8 cellular contexts compared by ENCODE assay signal in the genomic region with DNA sequence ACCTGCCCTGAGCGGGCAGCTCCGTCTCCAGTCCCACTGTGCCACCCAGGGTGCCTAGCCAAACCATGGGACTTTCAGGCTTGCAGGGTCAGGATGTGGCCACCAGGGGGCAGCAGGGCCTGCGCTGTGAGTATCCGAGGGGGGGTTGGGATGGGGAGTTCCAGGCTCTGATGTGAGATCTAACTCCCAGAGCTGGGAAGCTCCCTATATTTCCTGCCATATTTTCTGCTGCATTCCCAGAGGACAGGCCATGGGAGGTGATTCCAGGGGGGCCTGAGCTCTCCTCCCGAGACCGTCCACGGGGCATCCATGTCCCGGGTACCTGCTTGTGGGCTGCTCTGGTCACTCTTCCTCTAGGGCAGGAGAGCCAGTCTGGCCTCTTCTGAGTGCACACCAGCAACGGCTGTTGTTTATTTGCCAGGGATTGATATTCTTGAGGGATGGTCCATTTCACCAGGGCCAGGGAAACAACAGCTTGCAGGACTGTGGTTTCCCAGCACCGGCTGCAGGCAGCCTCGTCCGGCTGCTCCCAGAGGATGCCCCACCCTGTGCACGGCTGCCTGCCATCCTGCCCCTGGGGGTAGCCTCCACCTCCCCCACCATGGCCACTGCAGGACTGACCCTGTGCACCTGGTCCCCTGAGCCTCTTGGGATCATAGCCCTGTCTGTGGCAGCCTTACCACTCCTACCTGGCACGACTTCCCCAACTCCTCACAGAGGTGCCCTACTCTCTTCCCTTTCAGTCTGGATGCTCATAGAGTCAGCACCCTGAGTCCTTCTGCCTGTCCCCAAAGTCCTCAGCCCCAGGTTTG. TPM values are rescaled to one million over a fixed set of nuclear protein-coding genes. Genes with fewer than 3 reads are reported as not detected.
DNase-seq lines count a peak whose midpoint lies in the region; ATAC-seq and TF ChIP-seq lines count a peak whose summit lies in the region.

No MANE protein-coding gene starts in this region.

- POLR2A ChIA-PET in HEK293T (lab: Yijun Ruan, JAX), result interaction anchor here (0.7 kb wide), 1 partner anchor 505 kb away, joined by 3 read pairs; no protein-coding TSS in a partner anchor

- H3K4me3 Mint-ChIP-seq in CD14-positive monocyte, result peak overlapping the region in 1 of 2 donors; percentile 73
- peak overlapping the region; percentile 46 for H3K4me3 Mint-ChIP-seq in activated T-helper 17 cell treated with anti-CD3 and anti-CD28 coated beads, Interleukin-2, amount 50 U/mL, for 72 hours

- H3K27me3 Mint-ChIP-seq in CD14-positive monocyte (ENCODE audit: low read depth in 3 of 3), result peaks cover 3 to 22% (median 9%) of the 10 kb centered on the region in 3 donors
- H3K27me3 Mint-ChIP-seq in activated T-helper 17 cell treated with anti-CD3 and anti-CD28 coated beads, Interleukin-2, amount 50 U/mL, for 72 hours, result peaks cover 3% of the 10 kb centered on the region

- no peaks in the 10 kb centered on the region for H3K36me3 Mint-ChIP-seq in CD14-positive monocyte
- no peaks in the 10 kb centered on the region for H3K36me3 Mint-ChIP-seq in activated T-helper 17 cell treated with anti-CD3 and anti-CD28 coated beads, Interleukin-2, amount 50 U/mL, for 72 hours (ENCODE audit: low read depth)

- CTCF ChIA-PET in HEK293T (lab: Yijun Ruan, JAX), result interaction anchor here (0.6 to 3.0 kb wide), 24 partner anchors 9 to 847 kb away, joined by 3 to 32 read pairs (median 4); no protein-coding TSS in a partner anchor

- peak; percentile 99 for TF ChIP-seq CTCF in CD14-positive monocyte (IDR thresholded peaks at IDR 0.05)
- peak; percentile 93 for TF ChIP-seq CTCF in fibroblast of pulmonary artery (IDR thresholded peaks at IDR 0.05; ENCODE audit: low read length, missing control alignments)

- peak overlapping the region in 3 of 7 donors; percentile 38 to 73 (median 54) for H3K27ac Mint-ChIP-seq in CD14-positive monocyte
- H3K27ac Mint-ChIP-seq in activated T-helper 17 cell treated with anti-CD3 and anti-CD28 coated beads, Interleukin-2, amount 50 U/mL, for 72 hours, result no peak overlapping the region

- no peak overlapping the region for H3K4me3 ChIP-seq in fibroblast of pulmonary artery (replicated peaks; ENCODE audit: low read depth, low read length)

- DNase-seq in CD14-positive monocyte (ENCODE audit: low spot score) (peak; percentile 72), HEK293T (ENCODE audit: extremely low spot score) (peak; percentile 82), RPMI7951 (ENCODE audit: low read depth) (peak; percentile 51), fibroblast of pulmonary artery (ENCODE audit: low read depth) (peak; percentile 63), non-pigmented ciliary epithelial cell (ENCODE audit: low read depth) (peak; percentile 3), stromal cell of bone marrow (ENCODE audit: low read depth) (peak; percentile 22), cortex of kidney (lab: John Stamatoyannopoulos, UW) (no peak)

- H3K4me1 Mint-ChIP-seq in CD14-positive monocyte, result peaks cover 15% of the 10 kb centered on the region
- H3K4me1 Mint-ChIP-seq in activated T-helper 17 cell treated with anti-CD3 and anti-CD28 coated beads, Interleukin-2, amount 50 U/mL, for 72 hours, result no peaks in the 10 kb centered on the region

- ATAC-seq in activated T-helper 17 cell treated with anti-CD3 and anti-CD28 coated beads, Interleukin-2, amount 50 U/mL, for 72 hours (replicated peaks), result peak; percentile 87

- intact Hi-C loops in CD14-positive monocyte (cut with micrococcal nuclease), result no loop called here

- peaks cover 0 to 7% (median 0%) of the 10 kb centered on the region in 7 donors for H3K9me3 Mint-ChIP-seq in CD14-positive monocyte
- no peaks in the 10 kb centered on the region for H3K9me3 Mint-ChIP-seq in activated T-helper 17 cell treated with anti-CD3 and anti-CD28 coated beads, Interleukin-2, amount 50 U/mL, for 72 hours

TF ChIP-seq in HEK293T, 16 proteins besides CTCF, POLR2A, EP300 and RAD21:
- TF ChIP-seq ZNF384 (IDR thresholded peaks at IDR 0.05), result no peak
- no peak for TF ChIP-seq FOXA1 (IDR thresholded peaks at IDR 0.05)
- no peak for TF ChIP-seq L3MBTL2 (conservative IDR thresholded peaks at IDR 0.05)
- peak; percentile 68; the same call in 1 of the 2 replicates for TF ChIP-seq FOXM1 (IDR thresholded peaks at IDR 0.05; ENCODE audit: borderline replicate concordance)

RNA-seq across cellular contexts. Expression of a gene that starts 1.2 kb away (rescaled TPM):
- not detected for polyA plus RNA-seq in CD14-positive monocyte
- total RNA-seq in RPMI7951 (2014; rRNA removed; shearing (Covaris generic)), result not detected in 2 replicates
- not detected for total RNA-seq in activated T-helper 17 cell treated with anti-CD3 and anti-CD28 coated beads, Interleukin-2, amount 50 U/mL, for 72 hours

RNA-seq across cellular contexts. Expression of a gene that starts 6.9 kb away (rescaled TPM):
- not detected for polyA plus RNA-seq in CD14-positive monocyte
- total RNA-seq in RPMI7951 (2014; rRNA removed; shearing (Covaris generic)), result not detected in 2 replicates
- not detected for total RNA-seq in activated T-helper 17 cell treated with anti-CD3 and anti-CD28 coated beads, Interleukin-2, amount 50 U/mL, for 72 hours

RNA-seq across cellular contexts. Expression of a gene that starts 42.5 kb away (rescaled TPM):
- polyA plus RNA-seq in CD14-positive monocyte, result not detected
- total RNA-seq in RPMI7951 (2014; rRNA removed; shearing (Covaris generic)), result not detected in 2 replicates
- total RNA-seq in activated T-helper 17 cell treated with anti-CD3 and anti-CD28 coated beads, Interleukin-2, amount 50 U/mL, for 72 hours, result under 1 TPM; 0.11 to 0.53 TPM
